In the genomic region with DNA sequence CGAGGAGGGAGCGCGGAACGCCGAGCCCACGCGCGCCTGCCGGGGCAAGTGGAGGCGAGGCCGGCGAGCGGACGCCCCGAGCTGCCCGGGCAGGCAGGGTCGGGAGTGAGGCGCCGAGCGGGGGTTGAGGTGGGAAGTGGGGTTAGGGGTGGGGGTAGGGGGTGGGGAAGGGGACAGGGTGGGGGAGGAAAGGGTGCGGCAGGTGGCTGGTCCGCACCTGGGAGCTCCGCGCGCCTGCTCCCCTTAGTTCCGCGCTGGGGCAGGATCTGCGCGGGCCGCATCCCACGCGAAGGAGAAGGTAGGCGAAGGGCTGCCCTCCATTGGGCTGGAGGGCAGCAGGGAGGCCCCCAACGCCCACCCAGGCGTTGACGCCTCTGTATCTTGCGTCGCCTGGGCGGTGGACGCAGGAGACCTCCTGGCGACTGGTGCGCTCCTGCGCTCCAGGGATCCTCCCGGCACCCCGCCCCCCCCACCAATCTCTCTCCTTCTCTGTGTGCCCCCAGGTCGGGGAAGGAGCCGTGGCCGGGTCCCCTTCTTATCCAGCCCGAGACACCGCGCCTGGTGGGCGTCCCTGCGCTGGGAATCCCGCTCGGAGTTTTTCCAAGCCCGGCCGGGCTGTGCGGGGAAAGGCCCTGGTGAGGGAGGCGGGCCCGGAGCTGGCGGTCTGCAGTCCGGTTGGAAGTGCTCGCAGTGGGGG, we compare ENCODE assay signal across 1 cellular context.
TF ChIP-seq lines count a peak whose summit lies in the region.

No MANE protein-coding gene starts in this region.

TF ChIP-seq in SK-N-SH treated with all-trans-retinoic acid at 6 μM for 48 hours, 23 proteins besides CTCF, POLR2A, EP300 and RAD21 (continued from another document):
- TF ChIP-seq ZC3H10 (CRISPR knock-in tag; IDR thresholded peaks at IDR 0.05) (no peak), OSR1 (CRISPR knock-in tag; IDR thresholded peaks at IDR 0.05) (no peak), ZNF565 (CRISPR knock-in tag; conservative IDR thresholded peaks at IDR 0.05; ENCODE audit: low read depth) (no peak), SNAI2 (CRISPR knock-in tag; IDR thresholded peaks at IDR 0.05) (no peak), TOX (CRISPR knock-in tag; IDR thresholded peaks at IDR 0.05; ENCODE audit: borderline replicate concordance) (no peak), ARNTL (CRISPR knock-in tag; IDR thresholded peaks at IDR 0.05; ENCODE audit: borderline replicate concordance, low read depth) (no peak), PPARA (CRISPR knock-in tag; IDR thresholded peaks at IDR 0.05; ENCODE audit: borderline replicate concordance) (no peak), ESRRG (CRISPR knock-in tag; IDR thresholded peaks at IDR 0.05) (no peak), CSDC2 (CRISPR knock-in tag; IDR thresholded peaks at IDR 0.05) (no peak), ZNF70 (CRISPR knock-in tag; IDR thresholded peaks at IDR 0.05) (no peak)
- TF ChIP-seq, protein P1, sequence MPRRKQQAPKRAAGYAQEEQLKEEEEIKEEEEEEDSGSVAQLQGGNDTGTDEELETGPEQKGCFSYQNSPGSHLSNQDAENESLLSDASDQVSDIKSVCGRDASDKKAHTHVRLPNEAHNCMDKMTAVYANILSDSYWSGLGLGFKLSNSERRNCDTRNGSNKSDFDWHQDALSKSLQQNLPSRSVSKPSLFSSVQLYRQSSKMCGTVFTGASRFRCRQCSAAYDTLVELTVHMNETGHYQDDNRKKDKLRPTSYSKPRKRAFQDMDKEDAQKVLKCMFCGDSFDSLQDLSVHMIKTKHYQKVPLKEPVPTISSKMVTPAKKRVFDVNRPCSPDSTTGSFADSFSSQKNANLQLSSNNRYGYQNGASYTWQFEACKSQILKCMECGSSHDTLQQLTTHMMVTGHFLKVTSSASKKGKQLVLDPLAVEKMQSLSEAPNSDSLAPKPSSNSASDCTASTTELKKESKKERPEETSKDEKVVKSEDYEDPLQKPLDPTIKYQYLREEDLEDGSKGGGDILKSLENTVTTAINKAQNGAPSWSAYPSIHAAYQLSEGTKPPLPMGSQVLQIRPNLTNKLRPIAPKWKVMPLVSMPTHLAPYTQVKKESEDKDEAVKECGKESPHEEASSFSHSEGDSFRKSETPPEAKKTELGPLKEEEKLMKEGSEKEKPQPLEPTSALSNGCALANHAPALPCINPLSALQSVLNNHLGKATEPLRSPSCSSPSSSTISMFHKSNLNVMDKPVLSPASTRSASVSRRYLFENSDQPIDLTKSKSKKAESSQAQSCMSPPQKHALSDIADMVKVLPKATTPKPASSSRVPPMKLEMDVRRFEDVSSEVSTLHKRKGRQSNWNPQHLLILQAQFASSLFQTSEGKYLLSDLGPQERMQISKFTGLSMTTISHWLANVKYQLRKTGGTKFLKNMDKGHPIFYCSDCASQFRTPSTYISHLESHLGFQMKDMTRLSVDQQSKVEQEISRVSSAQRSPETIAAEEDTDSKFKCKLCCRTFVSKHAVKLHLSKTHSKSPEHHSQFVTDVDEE (CRISPR knock-in tag; IDR thresholded peaks at IDR 0.05), result no peak
- TF ChIP-seq, protein P2, sequence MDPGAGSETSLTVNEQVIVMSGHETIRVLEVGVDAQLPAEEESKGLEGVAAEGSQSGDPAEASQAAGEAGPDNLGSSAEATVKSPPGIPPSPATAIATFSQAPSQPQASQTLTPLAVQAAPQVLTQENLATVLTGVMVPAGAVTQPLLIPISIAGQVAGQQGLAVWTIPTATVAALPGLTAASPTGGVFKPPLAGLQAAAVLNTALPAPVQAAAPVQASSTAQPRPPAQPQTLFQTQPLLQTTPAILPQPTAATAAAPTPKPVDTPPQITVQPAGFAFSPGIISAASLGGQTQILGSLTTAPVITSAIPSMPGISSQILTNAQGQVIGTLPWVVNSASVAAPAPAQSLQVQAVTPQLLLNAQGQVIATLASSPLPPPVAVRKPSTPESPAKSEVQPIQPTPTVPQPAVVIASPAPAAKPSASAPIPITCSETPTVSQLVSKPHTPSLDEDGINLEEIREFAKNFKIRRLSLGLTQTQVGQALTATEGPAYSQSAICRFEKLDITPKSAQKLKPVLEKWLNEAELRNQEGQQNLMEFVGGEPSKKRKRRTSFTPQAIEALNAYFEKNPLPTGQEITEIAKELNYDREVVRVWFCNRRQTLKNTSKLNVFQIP (CRISPR knock-in tag; IDR thresholded peaks at IDR 0.05; ENCODE audit: borderline replicate concordance, low read depth), result no peak
- TF ChIP-seq, protein P3, sequence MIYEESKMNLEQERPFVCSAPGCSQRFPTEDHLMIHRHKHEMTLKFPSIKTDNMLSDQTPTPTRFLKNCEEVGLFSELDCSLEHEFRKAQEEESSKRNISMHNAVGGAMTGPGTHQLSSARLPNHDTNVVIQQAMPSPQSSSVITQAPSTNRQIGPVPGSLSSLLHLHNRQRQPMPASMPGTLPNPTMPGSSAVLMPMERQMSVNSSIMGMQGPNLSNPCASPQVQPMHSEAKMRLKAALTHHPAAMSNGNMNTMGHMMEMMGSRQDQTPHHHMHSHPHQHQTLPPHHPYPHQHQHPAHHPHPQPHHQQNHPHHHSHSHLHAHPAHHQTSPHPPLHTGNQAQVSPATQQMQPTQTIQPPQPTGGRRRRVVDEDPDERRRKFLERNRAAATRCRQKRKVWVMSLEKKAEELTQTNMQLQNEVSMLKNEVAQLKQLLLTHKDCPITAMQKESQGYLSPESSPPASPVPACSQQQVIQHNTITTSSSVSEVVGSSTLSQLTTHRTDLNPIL (CRISPR knock-in tag; IDR thresholded peaks at IDR 0.05; ENCODE audit: low read depth), result no peak
